Comparison of ENCODE assay signal across 2 cellular contexts in genomic region chr9:123271133-123271532, GRCh38.
TF ChIP-seq lines count a peak whose summit lies in the region.

No MANE protein-coding gene starts in this region.

TF ChIP-seq in WTC11, 78 proteins besides CTCF, POLR2A, EP300 and RAD21:
- peak; percentile 28; the same call in 1 of the 2 replicates for TF ChIP-seq ZNF121 (CRISPR knock-in tag; IDR thresholded peaks at IDR 0.05)

TF ChIP-seq in HepG2, 621 proteins besides CTCF, POLR2A, EP300 and RAD21:
- 0 out of 2 replicates have a peak, but pooled peaks have one; percentile 45 for TF ChIP-seq ZNF121 (CRISPR knock-in tag; IDR thresholded peaks at IDR 0.05)
